ENCODE assay signal across 24 cellular contexts in genomic region chr20:2696646-2697045, GRCh38. TPM values are rescaled to one million over a fixed set of nuclear protein-coding genes. Genes with fewer than 3 reads are reported as not detected.
DNase-seq lines count a peak whose midpoint lies in the region; ATAC-seq and TF ChIP-seq lines count a peak whose summit lies in the region.
"Had no signal": no experiment of that assay in that cellular context is flagged by ENCODE, and none has a peak within 500 bp of the region (broad histone marks: within the 10 kb centered on the region; RNA-seq: fewer than 3 reads in every experiment).

No MANE protein-coding gene starts in this region.

- H3K4me3 Mint-ChIP-seq in activated CD4-positive, alpha-beta T cell treated with anti-CD3 and anti-CD28 coated beads for 36 hours = no peak overlapping the region
- no peak overlapping the region for H3K4me3 Mint-ChIP-seq in Caco-2 (ENCODE audit: unreplicated experiment)
- H3K4me3 Mint-ChIP-seq in activated T-helper 1 cell treated with anti-CD3 and anti-CD28 coated beads, Interleukin-12 subunit alpha, Interleukin-12 subunit beta, Interleukin-2, Interleukin-4 antibody, amounts not matched to agents 30 ng/mL and 10 ng/mL and 1 ng/mL, durations not matched to agents 14 hours and 24 hours and 36 hours = no peak overlapping the region
- H3K4me3 Mint-ChIP-seq: CD8-positive, alpha-beta T cell; HFFc6 had no signal

- 88 to 96% (median 93%) methylated on average over 9 of the region's 9 CpGs for WGBS in spleen, 5 donors

- H3K9me3 ChIP-seq in spleen (no peaks in the 10 kb centered on the region), Caco-2 (no peaks in the 10 kb centered on the region)
- H3K9me3 ChIP-seq: A549; BLaER1 treated with 17β-estradiol and CSF1 and Interleukin-3, amounts not matched to agents 10 nM and 100 nM; SJCRH30 had no signal

- no peak for TF ChIP-seq POLR2A in spleen (IDR thresholded peaks at IDR 0.05)

- DNase-seq in D341Med (ENCODE audit: low spot score) = peak; percentile 9
- DNase-seq in activated CD8-positive, alpha-beta memory T cell treated with anti-CD3 and anti-CD28 coated beads, Interleukin-2, amount 50 U/mL, for 48 hours = peak; percentile 35
- peak; percentile 76 for DNase-seq in mesenteric fat pad (ENCODE audit: low spot score)
- peak; percentile 58 for DNase-seq in spleen
- DNase-seq in activated CD4-positive, alpha-beta T cell treated with anti-CD3 and anti-CD28 coated beads for 36 hours = no peak
- no peak for DNase-seq in Caco-2
- DNase-seq in activated T-helper 1 cell treated with anti-CD3 and anti-CD28 coated beads, Interleukin-12 subunit alpha, Interleukin-12 subunit beta, Interleukin-2, Interleukin-4 antibody, amounts not matched to agents 30 ng/mL and 10 ng/mL and 1 ng/mL, durations not matched to agents 14 hours and 24 hours and 36 hours (ENCODE audit: low spot score) = no peak
- DNase-seq in activated effector memory CD4-positive, alpha-beta T cell treated with Interleukin-2 at 50 U/mL for 16 hours = no peak
- DNase-seq: DMS79, GOT3, HFFc6, IMR-90, NCI-H1048, NCI-H1436, NCI-H2029 treated with DMSO at 0.1 percent for 48 hours, NCI-H2171, NCI-H526, SJCRH30 had no signal

- no peak overlapping the region for H3K27ac ChIP-seq in spleen
- H3K27ac ChIP-seq: A549; BLaER1 treated with 17β-estradiol and CSF1 and Interleukin-3, amounts not matched to agents 10 nM and 100 nM; HL-60; SJCRH30 had no signal

- POLR2A ChIA-PET in activated CD4-positive, alpha-beta T cell treated with anti-CD3 and anti-CD28 coated beads for 36 hours (lab: Charles Lee) = no interaction called here
- POLR2A ChIA-PET in Caco-2 (lab: Charles Lee) = no interaction called here

- H3K4me3 ChIP-seq in spleen (no peak overlapping the region), Caco-2 (ENCODE audit: low read depth, low read length) (no peak overlapping the region)
- H3K4me3 ChIP-seq: A549; BLaER1 treated with 17β-estradiol and CSF1 and Interleukin-3, amounts not matched to agents 10 nM and 100 nM; SJCRH30 had no signal

- no peak overlapping the region for H3K27ac Mint-ChIP-seq in activated CD4-positive, alpha-beta T cell treated with anti-CD3 and anti-CD28 coated beads for 36 hours
- no peak overlapping the region for H3K27ac Mint-ChIP-seq in Caco-2 (ENCODE audit: unreplicated experiment)
- H3K27ac Mint-ChIP-seq in activated T-helper 1 cell treated with anti-CD3 and anti-CD28 coated beads, Interleukin-12 subunit alpha, Interleukin-12 subunit beta, Interleukin-2, Interleukin-4 antibody, amounts not matched to agents 30 ng/mL and 10 ng/mL and 1 ng/mL, durations not matched to agents 14 hours and 24 hours and 36 hours = no peak overlapping the region
- H3K27ac Mint-ChIP-seq: CD8-positive, alpha-beta T cell; HFFc6 had no signal

- H3K27me3 Mint-ChIP-seq in activated CD4-positive, alpha-beta T cell treated with anti-CD3 and anti-CD28 coated beads for 36 hours = peaks cover 37% of the 10 kb centered on the region
- peaks cover 8% of the 10 kb centered on the region for H3K27me3 Mint-ChIP-seq in Caco-2 (ENCODE audit: insufficient read depth, unreplicated experiment)
- H3K27me3 Mint-ChIP-seq in activated T-helper 1 cell treated with anti-CD3 and anti-CD28 coated beads, Interleukin-12 subunit alpha, Interleukin-12 subunit beta, Interleukin-2, Interleukin-4 antibody, amounts not matched to agents 30 ng/mL and 10 ng/mL and 1 ng/mL, durations not matched to agents 14 hours and 24 hours and 36 hours (ENCODE audit: insufficient read depth) = peaks cover 30% of the 10 kb centered on the region

- H3K36me3 ChIP-seq in spleen (no peaks in the 10 kb centered on the region), Caco-2 (ENCODE audit: control insufficient read depth, insufficient read depth, low read length) (no peaks in the 10 kb centered on the region)
- H3K36me3 ChIP-seq: BLaER1 treated with 17β-estradiol and CSF1 and Interleukin-3, amounts not matched to agents 10 nM and 100 nM; SJCRH30 had no signal

- TF ChIP-seq CTCF in spleen (IDR thresholded peaks at IDR 0.05 in 8 of 11, conservative IDR thresholded peaks at IDR 0.05 in 3 of 11) = no peak
- no peak for TF ChIP-seq CTCF in Caco-2 (IDR thresholded peaks at IDR 0.05; ENCODE audit: insufficient read depth in 1 of 2, low read depth in 1 of 2, low read length in 1 of 2, severe bottlenecking in 1 of 2, unreplicated experiment in 1 of 2)

- ATAC-seq in activated CD4-positive, alpha-beta T cell treated with anti-CD3 and anti-CD28 coated beads for 36 hours = no peak
- ATAC-seq: A549; CD8-positive, alpha-beta T cell had no signal

- H3K27me3 ChIP-seq in spleen (replicated peaks in 1 of 7) = peaks cover 0 to 83% (median 35%) of the 10 kb centered on the region in 7 donors
- no peaks in the 10 kb centered on the region for H3K27me3 ChIP-seq in Caco-2 (replicated peaks; ENCODE audit: control insufficient read depth, insufficient read depth, low read length)
- H3K27me3 ChIP-seq: SJCRH30 had no signal

- peaks cover 6% of the 10 kb centered on the region for H3K4me1 Mint-ChIP-seq in activated CD4-positive, alpha-beta T cell treated with anti-CD3 and anti-CD28 coated beads for 36 hours
- peaks cover 6% of the 10 kb centered on the region for H3K4me1 Mint-ChIP-seq in Caco-2 (ENCODE audit: low read depth, unreplicated experiment)
- H3K4me1 Mint-ChIP-seq in activated T-helper 1 cell treated with anti-CD3 and anti-CD28 coated beads, Interleukin-12 subunit alpha, Interleukin-12 subunit beta, Interleukin-2, Interleukin-4 antibody, amounts not matched to agents 30 ng/mL and 10 ng/mL and 1 ng/mL, durations not matched to agents 14 hours and 24 hours and 36 hours (ENCODE audit: low read depth) = peaks cover 11% of the 10 kb centered on the region

- CTCF ChIA-PET in activated CD4-positive, alpha-beta T cell treated with anti-CD3 and anti-CD28 coated beads for 36 hours (lab: Charles Lee) = interaction anchor here (1.7 kb wide), 1 partner anchor 45 kb away, joined by 4 read pairs; no protein-coding TSS in a partner anchor
- CTCF ChIA-PET in Caco-2 (lab: Charles Lee) = no interaction called here

- no TSS peak for BruUV-seq in Caco-2 (replicated peaks; lab: Mats Ljungman, UMichigan)

- H3K9me3 Mint-ChIP-seq in activated CD4-positive, alpha-beta T cell treated with anti-CD3 and anti-CD28 coated beads for 36 hours (ENCODE audit: low read depth) = no peaks in the 10 kb centered on the region
- no peaks in the 10 kb centered on the region for H3K9me3 Mint-ChIP-seq in Caco-2 (ENCODE audit: unreplicated experiment)
- no peaks in the 10 kb centered on the region for H3K9me3 Mint-ChIP-seq in activated T-helper 1 cell treated with anti-CD3 and anti-CD28 coated beads, Interleukin-12 subunit alpha, Interleukin-12 subunit beta, Interleukin-2, Interleukin-4 antibody, amounts not matched to agents 30 ng/mL and 10 ng/mL and 1 ng/mL, durations not matched to agents 14 hours and 24 hours and 36 hours
- H3K9me3 Mint-ChIP-seq: CD8-positive, alpha-beta T cell; HFFc6 had no signal

- H3K4me1 ChIP-seq in spleen = peaks cover 5 to 23% (median 16%) of the 10 kb centered on the region in 6 donors
- peaks cover 6% of the 10 kb centered on the region for H3K4me1 ChIP-seq in Caco-2

- H3K36me3 Mint-ChIP-seq in activated CD4-positive, alpha-beta T cell treated with anti-CD3 and anti-CD28 coated beads for 36 hours (ENCODE audit: low read depth) = no peaks in the 10 kb centered on the region
- H3K36me3 Mint-ChIP-seq in Caco-2 (ENCODE audit: insufficient read depth, unreplicated experiment) = peaks cover 5% of the 10 kb centered on the region
- peaks cover 3% of the 10 kb centered on the region for H3K36me3 Mint-ChIP-seq in activated T-helper 1 cell treated with anti-CD3 and anti-CD28 coated beads, Interleukin-12 subunit alpha, Interleukin-12 subunit beta, Interleukin-2, Interleukin-4 antibody, amounts not matched to agents 30 ng/mL and 10 ng/mL and 1 ng/mL, durations not matched to agents 14 hours and 24 hours and 36 hours (ENCODE audit: low read depth)

- intact Hi-C loops in spleen (cut with DNase I; ENCODE audit: low total_unique reads) (no loop called here), Caco-2 (cut with micrococcal nuclease; ENCODE audit: unreplicated experiment) (no loop called here)
- intact Hi-C loops in activated CD4-positive, alpha-beta T cell treated with anti-CD3 and anti-CD28 coated beads for 36 hours (cut with DNase I, micrococcal nuclease) = no loop called here
- intact Hi-C loops in activated T-helper 1 cell treated with anti-CD3 and anti-CD28 coated beads, Interleukin-12 subunit alpha, Interleukin-12 subunit beta, Interleukin-2, Interleukin-4 antibody, amounts not matched to agents 30 ng/mL and 10 ng/mL and 1 ng/mL, durations not matched to agents 14 hours and 24 hours and 36 hours (cut with micrococcal nuclease) = no loop called here

RNA-seq across cellular contexts. Expression of gene EBF4, which starts 4.1 kb away (rescaled TPM):
- total RNA-seq in mesenteric fat pad (6.0 TPM), spleen (10 to 100 TPM in 2 of 7 donors, 1 to 10 TPM in 5; 3.9 to 19.2 (median 6.9) TPM), Caco-2 (2022) (5.7 and 7.5 TPM in 2 replicates)
- polyA plus RNA-seq in spleen = 1 to 10 TPM; 2.5 to 4.8 (median 4.8) TPM
- 1 to 10 TPM; 3.7 to 4.3 TPM for total RNA-seq in activated CD4-positive, alpha-beta T cell treated with anti-CD3 and anti-CD28 coated beads for 36 hours
- total RNA-seq in activated T-helper 1 cell treated with anti-CD3 and anti-CD28 coated beads, Interleukin-12 subunit alpha, Interleukin-12 subunit beta, Interleukin-2, Interleukin-4 antibody, amounts not matched to agents 30 ng/mL and 10 ng/mL and 1 ng/mL, durations not matched to agents 14 hours and 24 hours and 36 hours = 12.3 and 12.6 TPM in 2 replicates
- total RNA-seq: HT1080, MCF 10A had no signal

RNA-seq across cellular contexts. Expression of gene IDH3B, which starts 32.6 kb away (rescaled TPM):
- total RNA-seq in mesenteric fat pad (66.7 TPM), spleen (100 to 1,000 TPM in 3 of 7 donors, 10 to 100 TPM in 4; 72.7 to 105 (median 85.0) TPM), Caco-2 (2022) (123 and 137 TPM in 2 replicates)
- 10 to 100 TPM; 59.4 to 87.8 (median 78.1) TPM for polyA plus RNA-seq in spleen
- 100 to 1,000 TPM in 1 of 2 experiments, 10 to 100 TPM in 1; 92.4 to 115 TPM for total RNA-seq in activated CD4-positive, alpha-beta T cell treated with anti-CD3 and anti-CD28 coated beads for 36 hours
- total RNA-seq in activated T-helper 1 cell treated with anti-CD3 and anti-CD28 coated beads, Interleukin-12 subunit alpha, Interleukin-12 subunit beta, Interleukin-2, Interleukin-4 antibody, amounts not matched to agents 30 ng/mL and 10 ng/mL and 1 ng/mL, durations not matched to agents 14 hours and 24 hours and 36 hours = 116 and 125 TPM in 2 replicates

RNA-seq across cellular contexts. Expression of gene NOP56, which starts 44.2 kb away (rescaled TPM):
- total RNA-seq in mesenteric fat pad = 165 TPM
- 100 to 1,000 TPM in 6 of 7 donors, 10 to 100 TPM in 1; 82.1 to 183 (median 127) TPM for total RNA-seq in spleen
- 100 to 1,000 TPM; 151 to 208 (median 182) TPM for polyA plus RNA-seq in spleen
- total RNA-seq in activated CD4-positive, alpha-beta T cell treated with anti-CD3 and anti-CD28 coated beads for 36 hours = 100 to 1,000 TPM; 504 to 532 TPM
- total RNA-seq in Caco-2 (2022) = 497 and 524 TPM in 2 replicates
- total RNA-seq in activated T-helper 1 cell treated with anti-CD3 and anti-CD28 coated beads, Interleukin-12 subunit alpha, Interleukin-12 subunit beta, Interleukin-2, Interleukin-4 antibody, amounts not matched to agents 30 ng/mL and 10 ng/mL and 1 ng/mL, durations not matched to agents 14 hours and 24 hours and 36 hours = 863 and 897 TPM in 2 replicates

Comparison
In these comparisons a context has a peak if more than half of its experiments do, and no peak if none do; other contexts are left out.
1. DNase-seq: peak in D341Med (single experiment), activated CD8-positive, alpha-beta memory T cell treated with anti-CD3 and anti-CD28 coated beads, Interleukin-2, amount 50 U/mL, for 48 hours (single experiment), mesenteric fat pad (single experiment) and spleen (single experiment); none in activated CD4-positive, alpha-beta T cell treated with anti-CD3 and anti-CD28 coated beads for 36 hours (single experiment), Caco-2 (0 of 2), activated T-helper 1 cell treated with anti-CD3 and anti-CD28 coated beads, Interleukin-12 subunit alpha, Interleukin-12 subunit beta, Interleukin-2, Interleukin-4 antibody, amounts not matched to agents 30 ng/mL and 10 ng/mL and 1 ng/mL, durations not matched to agents 14 hours and 24 hours and 36 hours (single experiment) and activated effector memory CD4-positive, alpha-beta T cell treated with Interleukin-2 at 50 U/mL for 16 hours (single experiment).